ENCODE assay signal across 35 cellular contexts in the genomic region with DNA sequence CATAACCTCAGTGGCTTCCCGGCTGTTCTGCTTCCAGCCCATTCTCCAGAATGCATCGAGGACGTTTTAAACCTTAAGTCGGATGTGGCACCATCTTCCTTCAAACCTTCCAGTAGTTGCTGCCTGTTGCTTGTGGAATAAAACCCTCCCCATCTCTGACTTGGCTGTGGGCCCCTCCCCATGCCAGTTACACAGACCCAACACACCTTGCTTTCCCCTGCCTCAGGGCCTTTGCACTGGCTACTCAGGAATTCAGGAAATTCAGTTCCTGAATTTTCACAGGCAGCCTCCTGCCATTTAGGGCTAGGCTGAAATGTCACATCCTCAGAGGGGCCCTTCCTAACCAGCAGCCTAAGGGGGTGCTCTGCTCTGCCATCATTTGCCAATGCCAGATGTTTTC. TPM values are rescaled to one million over a fixed set of nuclear protein-coding genes. Genes with fewer than 3 reads are reported as not detected.
"Had no signal": no experiment of that assay in that cellular context is flagged by ENCODE, and none has a peak within 500 bp of the region (broad histone marks: within the 10 kb centered on the region; RNA-seq: fewer than 3 reads in every experiment).

No MANE protein-coding gene starts in this region.

- H3K4me1 ChIP-seq: foreskin keratinocyte had no signal

- H3K36me3 ChIP-seq: brain microvascular endothelial cell, esophagus muscularis mucosa, gastrocnemius medialis, heart left ventricle, WERI-Rb-1 had no signal

- H3K9me3 Mint-ChIP-seq: activated CD4-positive, alpha-beta memory T cell treated with anti-CD3 and anti-CD28 coated beads, Interleukin-2, amount 10 ng/mL, durations not matched to agents 7 days and 5 days; activated CD4-positive, alpha-beta T cell treated with anti-CD3 and anti-CD28 coated beads, Interleukin-2, amount 10 ng/mL, durations not matched to agents 24 days and 14 days; activated T-cell treated with anti-CD3 and anti-CD28 coated beads, Interleukin-2, amount 50 U/mL, for 4 hours; activated T-helper 17 cell treated with anti-CD3 and anti-CD28 coated beads, Interleukin-2, amount 50 U/mL, for 72 hours; effector memory CD8-positive, alpha-beta T cell; T-helper 2 cell treated with Interferon-gamma antibody and Interleukin-4, amounts not matched to agents 5 μg/mL and 100 μg/mL, for 36 hours had no signal

- H3K4me3 Mint-ChIP-seq: activated CD4-positive, alpha-beta memory T cell treated with anti-CD3 and anti-CD28 coated beads, Interleukin-2, amount 10 ng/mL, durations not matched to agents 7 days and 5 days; activated CD4-positive, alpha-beta T cell treated with anti-CD3 and anti-CD28 coated beads for 36 hours; activated CD4-positive, alpha-beta T cell treated with anti-CD3 and anti-CD28 coated beads, Interleukin-2, amount 10 ng/mL, durations not matched to agents 24 days and 14 days; activated naive CD8-positive, alpha-beta T cell; activated T-cell treated with anti-CD3 and anti-CD28 coated beads, Interleukin-2, amount 50 U/mL, for 4 hours; activated T-helper 17 cell treated with anti-CD3 and anti-CD28 coated beads, Interleukin-2, amount 50 U/mL, for 72 hours; effector memory CD8-positive, alpha-beta T cell; T-helper 17 cell; T-helper 2 cell treated with Interferon-gamma antibody and Interleukin-4, amounts not matched to agents 5 μg/mL and 100 μg/mL, for 36 hours had no signal

- H3K4me3 ChIP-seq: esophagus muscularis mucosa, gastrocnemius medialis, heart left ventricle had no signal

- ATAC-seq: activated CD4-positive, alpha-beta T cell treated with anti-CD3 and anti-CD28 coated beads for 36 hours; activated T-cell treated with anti-CD3 and anti-CD28 coated beads, Interleukin-2, amount 50 U/mL, for 4 hours; activated T-helper 17 cell treated with anti-CD3 and anti-CD28 coated beads, Interleukin-2, amount 50 U/mL, for 72 hours; effector memory CD8-positive, alpha-beta T cell; foreskin keratinocyte; gastrocnemius medialis; heart left ventricle; T-helper 17 cell had no signal

- H3K27ac ChIP-seq: brain microvascular endothelial cell, esophagus muscularis mucosa, foreskin keratinocyte, gastrocnemius medialis, heart left ventricle, WERI-Rb-1 had no signal

- DNase-seq: activated CD4-positive, alpha-beta memory T cell treated with anti-CD3 and anti-CD28 coated beads, Interleukin-2, amount 10 ng/mL, durations not matched to agents 7 days and 5 days; activated CD4-positive, alpha-beta T cell treated with anti-CD3 and anti-CD28 coated beads for 36 hours; activated CD4-positive, alpha-beta T cell treated with anti-CD3 and anti-CD28 coated beads, Interleukin-2, amount 10 ng/mL, durations not matched to agents 24 days and 14 days; activated CD4-positive, CD25-positive, alpha-beta regulatory T cell; activated CD4-positive, CD25-positive, alpha-beta regulatory T cell treated with anti-CD3 and anti-CD28 coated beads, Interleukin-2, amount 50 U/mL, for 72 hours; activated CD8-positive, alpha-beta memory T cell treated with anti-CD3 and anti-CD28 coated beads for 24 hours; activated effector memory CD4-positive, alpha-beta T cell treated with Interleukin-2 at 50 U/mL for 16 hours; activated gamma-delta T cell treated with Interleukin-2 at 50 U/mL for 16 hours; activated naive CD4-positive, alpha-beta T cell treated with anti-CD3 and anti-CD28 coated beads, Interleukin-2, amount 50 U/mL, for 16 hours; activated naive CD4-positive, alpha-beta T cell treated with Interleukin-2 at 50 U/mL for 16 hours; activated T-cell treated with anti-CD3 and anti-CD28 coated beads, Interleukin-2, amount 50 U/mL, for 4 hours; amniotic stem cell; anterior cingulate cortex; brain microvascular endothelial cell; cortex of kidney; dermis blood vessel endothelial cell; effector CD4-positive, alpha-beta T cell; effector memory CD8-positive, alpha-beta T cell; erythroblast; foreskin keratinocyte; gastrocnemius medialis; glutamatergic neuron; T-helper 1 cell; T-helper 17 cell; T1000; WERI-Rb-1 had no signal

- H3K27ac Mint-ChIP-seq: activated CD4-positive, alpha-beta T cell treated with anti-CD3 and anti-CD28 coated beads for 36 hours; activated CD4-positive, alpha-beta T cell treated with anti-CD3 and anti-CD28 coated beads, Interleukin-2, amount 10 ng/mL, durations not matched to agents 24 days and 14 days; activated naive CD8-positive, alpha-beta T cell; activated T-helper 17 cell treated with anti-CD3 and anti-CD28 coated beads, Interleukin-2, amount 50 U/mL, for 72 hours; T-helper 17 cell; T-helper 2 cell treated with Interferon-gamma antibody and Interleukin-4, amounts not matched to agents 5 μg/mL and 100 μg/mL, for 36 hours had no signal

- H3K9me3 ChIP-seq: esophagus muscularis mucosa, gastrocnemius medialis, heart left ventricle had no signal

RNA-seq across cellular contexts. Expression of a gene that starts 5.0 kb away (rescaled TPM):
- total RNA-seq: astrocyte, bronchial epithelial cell had no signal

RNA-seq across cellular contexts. Expression of a gene that starts 16.9 kb away (rescaled TPM):
- total RNA-seq: astrocyte, bronchial epithelial cell, cardiac septum, chondrocyte, dermis blood vessel endothelial cell, esophagus muscularis mucosa, foreskin keratinocyte, gastrocnemius medialis, heart left ventricle had no signal
